2 cellular contexts compared by ENCODE assay signal in genomic region chr18:80258640-80259039, GRCh38.
TF ChIP-seq lines count a peak whose summit lies in the region.

No MANE protein-coding gene starts in this region.

TF ChIP-seq in H1, 55 proteins besides CTCF, POLR2A, EP300 and RAD21:
- TF ChIP-seq SIRT6 (IDR thresholded peaks at IDR 0.05; ENCODE audit: low read length) = no peak
- no peak for TF ChIP-seq CREB1 (IDR thresholded peaks at IDR 0.05)
- TF ChIP-seq ASH2L (IDR thresholded peaks at IDR 0.05; ENCODE audit: low read length) = no peak
- TF ChIP-seq CHD7 (IDR thresholded peaks at IDR 0.05; ENCODE audit: insufficient replicate concordance, low read length) = no peak
- TF ChIP-seq BCL11A (IDR thresholded peaks at IDR 0.05; ENCODE audit: low read depth in 2 of 2, low read length in 2 of 2) = no peak
- TF ChIP-seq TBP (IDR thresholded peaks at IDR 0.05; ENCODE audit: low read depth, low read length) = no peak
- no peak for TF ChIP-seq SIX5 (IDR thresholded peaks at IDR 0.05; ENCODE audit: low read depth, low read length)
- TF ChIP-seq KDM1A (IDR thresholded peaks at IDR 0.05; ENCODE audit: borderline replicate concordance, low read length) = no peak
- no peak for TF ChIP-seq GTF2F1 (IDR thresholded peaks at IDR 0.05; ENCODE audit: borderline replicate concordance, low read depth, low read length)
- TF ChIP-seq SP1 (IDR thresholded peaks at IDR 0.05; ENCODE audit: low read depth, low read length) = no peak
- TF ChIP-seq JUND (IDR thresholded peaks at IDR 0.05; ENCODE audit: low read length) = no peak
- no peak for TF ChIP-seq TCF12 (IDR thresholded peaks at IDR 0.05; ENCODE audit: low read depth, low read length)
- no peak for TF ChIP-seq USF2 (IDR thresholded peaks at IDR 0.05; ENCODE audit: low read length)
- no peak for TF ChIP-seq SIN3A (conservative IDR thresholded peaks at IDR 0.05 in 1 of 2, IDR thresholded peaks at IDR 0.05 in 1 of 2; ENCODE audit: low read depth in 1 of 2, low read length in 2 of 2)
- TF ChIP-seq ATF3 (IDR thresholded peaks at IDR 0.05; ENCODE audit: insufficient read depth, low read depth, low read length) = no peak
- no peak for TF ChIP-seq NANOG (IDR thresholded peaks at IDR 0.05; ENCODE audit: insufficient read depth, low read depth, low read length, poor library complexity, severe bottlenecking)

TF ChIP-seq in HepG2, 621 proteins besides CTCF, POLR2A, EP300 and RAD21:
- TF ChIP-seq PCBP2 (optimal IDR thresholded peaks at IDR 0.05; ENCODE audit: low read depth, low read length, poor library complexity, severe bottlenecking) (peak; percentile 46), ZNF839 (CRISPR knock-in tag; IDR thresholded peaks at IDR 0.05; ENCODE audit: borderline replicate concordance) (no peak), ZNF546 (CRISPR knock-in tag; conservative IDR thresholded peaks at IDR 0.05) (no peak), ZNF230 (CRISPR knock-in tag; IDR thresholded peaks at IDR 0.05) (no peak), ZNF660 (CRISPR knock-in tag; IDR thresholded peaks at IDR 0.05; ENCODE audit: borderline replicate concordance, low read depth) (no peak), HNRNPK (IDR thresholded peaks at IDR 0.05; ENCODE audit: low read depth, low read length, poor library complexity, severe bottlenecking) (peak; percentile 69), ZNF180 (CRISPR knock-in tag; IDR thresholded peaks at IDR 0.05; ENCODE audit: borderline replicate concordance, low read depth) (no peak)
